ENCODE assay signal across 33 cellular contexts in the genomic region with DNA sequence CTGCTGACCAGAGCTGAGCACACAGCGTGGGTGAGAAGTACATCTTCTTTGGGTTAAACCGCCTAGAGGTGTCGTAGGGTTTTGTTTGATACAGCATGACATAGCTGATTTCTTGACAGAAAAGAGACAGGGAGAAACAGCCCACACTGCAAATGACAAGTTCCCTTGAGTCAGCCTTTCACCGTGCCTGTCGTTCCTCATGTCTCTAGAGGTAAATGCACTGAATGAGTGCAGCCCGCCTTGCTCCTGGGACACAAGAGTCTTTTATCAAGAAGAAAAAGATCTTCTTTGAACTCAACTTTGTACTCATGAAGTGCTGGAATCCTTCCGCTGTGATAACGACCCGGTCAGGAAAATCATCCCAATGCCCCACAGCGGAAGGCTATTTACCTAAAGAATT.
"Had no signal": no experiment of that assay in that cellular context is flagged by ENCODE, and none has a peak within 500 bp of the region (broad histone marks: within the 10 kb centered on the region; RNA-seq: fewer than 3 reads in every experiment).

No MANE protein-coding gene starts in this region.

- H3K4me2 ChIP-seq: PC-9 had no signal

- DNase-seq: activated CD4-positive, alpha-beta T cell treated with anti-CD3 and anti-CD28 coated beads, Interleukin-2, amount 10 ng/mL, durations not matched to agents 24 days and 14 days; activated CD4-positive, alpha-beta T cell treated with anti-CD3 and anti-CD28 coated beads, Interleukin-2, amount 50 U/mL, for 4 hours; activated CD8-positive, alpha-beta T cell treated with anti-CD3 and anti-CD28 coated beads for 36 hours; activated effector memory CD4-positive, alpha-beta T cell treated with anti-CD3 and anti-CD28 coated beads, Interleukin-2, amount 50 U/mL, for 16 hours; activated naive CD4-positive, alpha-beta T cell; activated naive CD4-positive, alpha-beta T cell treated with anti-CD3 and anti-CD28 coated beads, Interleukin-2, amount 50 U/mL, for 16 hours; activated naive CD8-positive, alpha-beta T cell treated with anti-CD3 and anti-CD28 coated beads for 36 hours; activated T-cell treated with anti-CD3 and anti-CD28 coated beads, Interleukin-2, amount 50 U/mL, for 1 hour; activated T-cell treated with anti-CD3 and anti-CD28 coated beads, Interleukin-2, amount 50 U/mL, for 72 hours; amniotic stem cell; Karpas-422; MM.1S; NCI-H1092 treated with DMSO at 0.1 percent for 48 hours; NCI-H1417; NCI-H146; NCI-H187; NCI-H2029 treated with DMSO at 0.1 percent for 48 hours; NCI-H2107; NCI-H2171; NCI-H510A; NCI-H526; NCI-H748 treated with DMSO at 0.1 percent for 48 hours; NK-92 treated with Interleukin-12 subunit alpha and Interleukin-12 subunit beta, amount 100 ng/mL, for 24 hours; PC-9; Right ventricle myocardium superior; SW 1271; T-helper 1 cell; T-helper 2 cell; T-helper 9 cell had no signal

- H3K9me3 ChIP-seq: ascending aorta had no signal

- H3K36me3 ChIP-seq: ascending aorta, cardiac muscle cell had no signal

- H2AFZ ChIP-seq: PC-9 had no signal

- H3K27ac ChIP-seq: ascending aorta, cardiac muscle cell, PC-9, RWPE1 had no signal

- H3K4me1 ChIP-seq: ascending aorta had no signal

- ATAC-seq: activated CD8-positive, alpha-beta T cell treated with anti-CD3 and anti-CD28 coated beads for 36 hours; activated T-cell treated with anti-CD3 and anti-CD28 coated beads, Interleukin-2, amount 50 U/mL, for 72 hours; activated T-helper 17 cell treated with anti-CD3 and anti-CD28 coated beads, Interleukin-2, amount 50 U/mL, for 72 hours had no signal

- H3K27me3 ChIP-seq: ascending aorta, cardiac muscle cell had no signal

- H3K4me3 ChIP-seq: ascending aorta, cardiac muscle cell, PC-9 had no signal
